In the genomic region with DNA sequence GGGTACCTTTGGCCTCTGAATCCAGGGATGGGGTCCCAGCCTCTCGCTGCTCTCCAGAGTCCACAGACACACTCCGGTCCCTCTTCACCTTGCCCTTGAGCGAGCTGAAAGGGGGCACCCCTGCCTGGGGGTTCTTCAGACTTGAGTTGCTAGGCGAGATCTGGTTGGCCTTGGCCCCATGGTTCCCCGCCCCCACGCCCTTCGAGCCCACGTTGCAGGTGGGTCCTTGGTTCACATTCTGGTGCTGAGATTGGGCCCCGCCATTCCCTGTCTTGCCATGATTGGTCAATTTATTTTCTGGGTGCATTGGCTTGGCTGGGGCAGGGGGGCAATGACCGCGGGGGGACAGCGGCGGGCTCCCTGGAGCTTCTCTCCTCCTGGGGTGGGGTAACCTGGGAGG, we compare ENCODE assay signal across 13 cellular contexts. TPM values are rescaled to one million over a fixed set of nuclear protein-coding genes. Genes with fewer than 3 reads are reported as not detected.
A peak's percentile ranks its signal among the peaks of the same experiment; 100 is the strongest.
DNase-seq lines count a peak whose midpoint lies in the region; ATAC-seq and TF ChIP-seq lines count a peak whose summit lies in the region.
"Had no signal": no experiment of that assay in that cellular context is flagged by ENCODE, and none has a peak within 500 bp of the region (broad histone marks: within the 10 kb centered on the region; RNA-seq: fewer than 3 reads in every experiment).

No MANE protein-coding gene starts in this region.

- H3K36me3 Mint-ChIP-seq in activated CD4-positive, alpha-beta T cell treated with anti-CD3 and anti-CD28 coated beads for 36 hours (ENCODE audit: low read depth): peaks cover 16% of the 10 kb centered on the region
- H3K36me3 Mint-ChIP-seq in central memory CD8-positive, alpha-beta T cell (ENCODE audit: insufficient read depth): peaks cover 64% of the 10 kb centered on the region

- ATAC-seq in activated CD4-positive, alpha-beta T cell treated with anti-CD3 and anti-CD28 coated beads for 36 hours: no peak
- ATAC-seq in central memory CD8-positive, alpha-beta T cell (replicated peaks; ENCODE audit: extremely low read depth, poor library complexity, severe bottlenecking): no peak
- no peak for ATAC-seq in mucosa of descending colon

- no peak for DNase-seq in activated CD4-positive, alpha-beta T cell treated with anti-CD3 and anti-CD28 coated beads for 36 hours
- DNase-seq in activated CD4-positive, alpha-beta T cell treated with anti-CD3 and anti-CD28 coated beads, Interleukin-2, amount 50 U/mL, for 4 hours: no peak
- DNase-seq in central memory CD8-positive, alpha-beta T cell (ENCODE audit: low spot score in 2 of 2): no peak
- DNase-seq in mucosa of descending colon (peak in 2 of 3 donors; percentile 25 to 53), tibial artery (no peak), HUDEP-2 (lab: John Stamatoyannopoulos, UW; ENCODE audit: unreplicated experiment in 76 of 76) (no peak), NCI-H1694 treated with DMSO at 0.1 percent for 48 hours (lab: John Stamatoyannopoulos, UW) (no peak), Kasumi-1 (lab: John Stamatoyannopoulos, UW) (no peak)
- DNase-seq: GF-D8, NCI-H1105 treated with DMSO at 0.1 percent for 48 hours had no signal

- H3K27ac ChIP-seq in tibial artery: peak overlapping the region; percentile 85 to 99

- H3K4me3 ChIP-seq in mucosa of descending colon (no peak overlapping the region), tibial artery (peak overlapping the region in 1 of 2 donors; percentile 52)
- H3K4me3 ChIP-seq: HAP-1 had no signal

- H3K27me3 Mint-ChIP-seq in activated CD4-positive, alpha-beta T cell treated with anti-CD3 and anti-CD28 coated beads for 36 hours: no peaks in the 10 kb centered on the region
- no peaks in the 10 kb centered on the region for H3K27me3 Mint-ChIP-seq in central memory CD8-positive, alpha-beta T cell

- peak overlapping the region; percentile 51 for H3K27ac Mint-ChIP-seq in activated CD4-positive, alpha-beta T cell treated with anti-CD3 and anti-CD28 coated beads for 36 hours
- H3K27ac Mint-ChIP-seq in central memory CD8-positive, alpha-beta T cell (ENCODE audit: low read depth): peak overlapping the region; percentile 93

- CTCF ChIA-PET in activated CD4-positive, alpha-beta T cell treated with anti-CD3 and anti-CD28 coated beads for 36 hours (lab: Charles Lee): interaction anchor here (0.6 to 10.3 kb wide), 10 partner anchors 13 to 296 kb away, joined by 3 to 96 read pairs (median 4); a partner anchor contains a TSS

- H3K9me3 ChIP-seq in mucosa of descending colon: no peaks in the 10 kb centered on the region
- H3K9me3 ChIP-seq in tibial artery: no peaks in the 10 kb centered on the region
- H3K9me3 ChIP-seq: HAP-1 had no signal

- H3K4me3 Mint-ChIP-seq in activated CD4-positive, alpha-beta T cell treated with anti-CD3 and anti-CD28 coated beads for 36 hours: no peak overlapping the region
- no peak overlapping the region for H3K4me3 Mint-ChIP-seq in central memory CD8-positive, alpha-beta T cell

- peaks cover 57% of the 10 kb centered on the region for H3K4me1 Mint-ChIP-seq in activated CD4-positive, alpha-beta T cell treated with anti-CD3 and anti-CD28 coated beads for 36 hours
- H3K4me1 Mint-ChIP-seq in central memory CD8-positive, alpha-beta T cell: peaks cover 53% of the 10 kb centered on the region

- no peaks in the 10 kb centered on the region for H3K9me3 Mint-ChIP-seq in activated CD4-positive, alpha-beta T cell treated with anti-CD3 and anti-CD28 coated beads for 36 hours (ENCODE audit: low read depth)
- H3K9me3 Mint-ChIP-seq in central memory CD8-positive, alpha-beta T cell: no peaks in the 10 kb centered on the region

- intact Hi-C loops in activated CD4-positive, alpha-beta T cell treated with anti-CD3 and anti-CD28 coated beads for 36 hours (cut with DNase I, micrococcal nuclease): no loop called here
- intact Hi-C loops in mucosa of descending colon (cut with DNase I, micrococcal nuclease) (no loop called here), tibial artery (cut with DNase I; ENCODE audit: low total_unique reads) (loop anchor here (1.0 kb wide), 1 partner anchor 18 kb away; no protein-coding TSS in a partner anchor)

- H3K27me3 ChIP-seq in tibial artery: no peaks in the 10 kb centered on the region

- POLR2A ChIA-PET in activated CD4-positive, alpha-beta T cell treated with anti-CD3 and anti-CD28 coated beads for 36 hours (lab: Charles Lee): interaction anchor here (1.0 kb wide), 1 partner anchor 18 kb away, joined by 5 read pairs; a partner anchor contains a TSS

- TF ChIP-seq CTCF in mucosa of descending colon (IDR thresholded peaks at IDR 0.05) (no peak), tibial artery (IDR thresholded peaks at IDR 0.05) (no peak)

- peaks cover 49% of the 10 kb centered on the region for H3K4me1 ChIP-seq in mucosa of descending colon (ENCODE audit: low read depth)
- H3K4me1 ChIP-seq in tibial artery: peaks cover 12 to 82% (median 71%) of the 10 kb centered on the region in 4 donors

- H3K36me3 ChIP-seq in mucosa of descending colon (ENCODE audit: low read depth): no peaks in the 10 kb centered on the region
- H3K36me3 ChIP-seq in tibial artery: peaks cover 19 to 53% (median 38%) of the 10 kb centered on the region in 3 donors

RNA-seq across cellular contexts. Expression of a gene that starts 17.5 kb away (rescaled TPM):
- 10 to 100 TPM; 34.5 to 58.5 TPM for total RNA-seq in activated CD4-positive, alpha-beta T cell treated with anti-CD3 and anti-CD28 coated beads for 36 hours
- total RNA-seq in mucosa of descending colon: 10 to 100 TPM; 28.6 to 70.1 (median 41.7) TPM

RNA-seq across cellular contexts. Expression of a gene that starts 24.6 kb away (rescaled TPM):
- 10 to 100 TPM; 18.9 to 21.3 TPM for total RNA-seq in activated CD4-positive, alpha-beta T cell treated with anti-CD3 and anti-CD28 coated beads for 36 hours
- under 1 TPM in 2 of 3 donors, not detected in 1; 0.12 to 0.23 TPM for total RNA-seq in mucosa of descending colon
- total RNA-seq: cerebellum, glomerular endothelial cell had no signal

RNA-seq across cellular contexts. Expression of a gene that starts 47.8 kb away (rescaled TPM):
- under 1 TPM; 0.19 to 0.32 TPM for total RNA-seq in activated CD4-positive, alpha-beta T cell treated with anti-CD3 and anti-CD28 coated beads for 36 hours
- not detected for total RNA-seq in mucosa of descending colon
- total RNA-seq: cerebellum, glomerular endothelial cell had no signal

Comparison
In these comparisons a context has a peak if more than half of its experiments do, and no peak if none do; other contexts are left out.
1. DNase-seq: peak in mucosa of descending colon (2 of 3); none in activated CD4-positive, alpha-beta T cell treated with anti-CD3 and anti-CD28 coated beads for 36 hours (single experiment), activated CD4-positive, alpha-beta T cell treated with anti-CD3 and anti-CD28 coated beads, Interleukin-2, amount 50 U/mL, for 4 hours (0 of 2), central memory CD8-positive, alpha-beta T cell (0 of 2), tibial artery (0 of 2), HUDEP-2 (0 of 76), NCI-H1694 treated with DMSO at 0.1 percent for 48 hours (single experiment) and Kasumi-1 (0 of 2).
2. RNA of a gene that starts 24.6 kb away (total RNA-seq): 18.9 to 21.3 TPM in activated CD4-positive, alpha-beta T cell treated with anti-CD3 and anti-CD28 coated beads for 36 hours; 0.12 to 0.23 TPM in mucosa of descending colon; every median in the first group is over 10 times any median in the second.